Comparison of ENCODE assay signal across 9 cellular contexts in the genomic region with DNA sequence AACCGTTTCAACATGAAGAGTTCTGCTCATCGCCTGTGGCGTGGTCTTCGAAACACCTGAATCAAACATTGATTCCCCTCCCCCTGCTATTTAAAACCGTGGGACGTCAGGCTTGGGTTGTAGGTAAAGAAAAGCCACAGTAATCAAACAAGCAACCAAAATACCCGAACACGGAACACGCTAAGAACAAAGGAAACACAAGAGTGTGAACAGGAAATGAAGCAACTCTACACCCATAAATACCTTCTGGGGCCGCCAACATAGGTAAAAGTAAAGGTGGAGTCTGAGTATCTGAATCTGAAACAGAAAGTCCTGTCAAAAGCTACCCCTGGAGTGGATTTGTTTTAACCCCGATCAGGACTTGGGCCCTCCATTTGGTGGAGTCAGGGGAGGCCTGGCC. TPM values are rescaled to one million over a fixed set of nuclear protein-coding genes. Genes with fewer than 3 reads are reported as not detected.
DNase-seq lines count a peak whose midpoint lies in the region; ATAC-seq and TF ChIP-seq lines count a peak whose summit lies in the region.
"Not testable (repeated sequence)": the region's sequence is repeated elsewhere in the genome, so short reads cannot be mapped to it uniquely, and the experiment has no call there.
"Had no signal": no experiment of that assay in that cellular context is flagged by ENCODE, and none has a peak within 500 bp of the region (broad histone marks: within the 10 kb centered on the region; RNA-seq: fewer than 3 reads in every experiment).

No MANE protein-coding gene starts in this region.

- H3K23ac ChIP-seq in IMR-90 (ENCODE audit: low read depth, low read length), result not testable (repeated sequence)

- TF ChIP-seq CTCF in AG10803 (conservative IDR thresholded peaks at IDR 0.05; ENCODE audit: low read length); IMR-90 (conservative IDR thresholded peaks at IDR 0.05; ENCODE audit: low read depth, low read length); heart right ventricle (IDR thresholded peaks at IDR 0.05); neural crest cell (conservative IDR thresholded peaks at IDR 0.05): not testable (repeated sequence)

- H3K27me3 ChIP-seq in IMR-90 (ENCODE audit: control insufficient read depth, insufficient read depth, low read length); heart right ventricle: not testable (repeated sequence)

- CTCF ChIA-PET in IMR-90 (lab: Yijun Ruan, JAX), result not testable (repeated sequence)

- H3K4me1 ChIP-seq in IMR-90 (ENCODE audit: control insufficient read depth, insufficient read depth, low read length); heart right ventricle: not testable (repeated sequence)

- not testable (repeated sequence) for BruUV-seq in IMR-90 (replicated peaks; lab: Mats Ljungman, UMichigan)

- H3K4me3 Mint-ChIP-seq in activated T-cell treated with anti-CD3 and anti-CD28 coated beads, Interleukin-2, amount 50 U/mL, for 72 hours, result peak overlapping the region; percentile 83 to 92
- H3K4me3 Mint-ChIP-seq in neural crest cell, result peak overlapping the region; percentile 92

- WGBS in IMR-90 (ENCODE audit: extremely low coverage in 2 of 2, insufficient read length in 1 of 2), 2 experiments, result no CpG with 5 or more reads among the region's 11 CpGs
- WGBS in heart right ventricle, 2 donors, result 4 to 6% methylated on average over 10 of the region's 11 CpGs

- H2AK5ac ChIP-seq in IMR-90 (ENCODE audit: low read depth, low read length), result not testable (repeated sequence)

- H4K20me1 ChIP-seq in IMR-90 (ENCODE audit: insufficient read depth, low read length), result not testable (repeated sequence)

- H3K36me3 ChIP-seq in IMR-90 (ENCODE audit: control insufficient read depth, insufficient read depth, low read length); heart right ventricle: not testable (repeated sequence)

- not testable (repeated sequence) for H4K5ac ChIP-seq in IMR-90 (ENCODE audit: low read depth, low read length)

- not testable (repeated sequence) for H3K56ac ChIP-seq in IMR-90 (ENCODE audit: extremely low read depth, insufficient read depth, low read length)

- H3K27ac Mint-ChIP-seq in activated T-cell treated with anti-CD3 and anti-CD28 coated beads, Interleukin-2, amount 50 U/mL, for 72 hours, result peak overlapping the region; percentile 95
- H3K27ac Mint-ChIP-seq in neural crest cell (ENCODE audit: unreplicated experiment), result peak overlapping the region; percentile 96

- not testable (repeated sequence) for H3K18ac ChIP-seq in IMR-90 (ENCODE audit: low read depth, low read length)

- not testable (repeated sequence) for DNase-seq in AG10803 (ENCODE audit: low read depth); IMR-90; heart right ventricle; neural crest cell (ENCODE audit: low read depth, low spot score)
- DNase-seq in T-helper 22 cell (ENCODE audit: low read depth), result peak; percentile 57
- DNase-seq in activated T-cell treated with anti-CD3 and anti-CD28 coated beads, Interleukin-2, amount 50 U/mL, for 72 hours, result peak; percentile 60 to 61
- DNase-seq in central memory CD4-positive, alpha-beta T cell, result peak; percentile 80
- DNase-seq in stimulated activated CD8-positive, alpha-beta memory T cell treated with anti-CD3 and anti-CD28 coated beads, Interleukin-12 subunit alpha, Interleukin-12 subunit beta, amount 100 ng/mL, for 4 hours (ENCODE audit: low read depth), result peak; percentile 2

- not testable (repeated sequence) for H3K9ac ChIP-seq in IMR-90 (ENCODE audit: low read depth, low read length)

- not testable (repeated sequence) for H3K14ac ChIP-seq in IMR-90 (replicated peaks; ENCODE audit: low read depth, low read length)

- H2BK120ac ChIP-seq in IMR-90 (ENCODE audit: low read depth, low read length), result not testable (repeated sequence)

- H3K4me2 ChIP-seq in IMR-90 (ENCODE audit: low read depth, low read length), result peak overlapping the region; percentile 79

- not testable (repeated sequence) for H2AK9ac ChIP-seq in IMR-90 (replicated peaks; ENCODE audit: low read depth, low read length, poor library complexity)

- H3K9me3 ChIP-seq in IMR-90 (ENCODE audit: control insufficient read depth, insufficient read depth, low read length); heart right ventricle: not testable (repeated sequence)

- not testable (repeated sequence) for H3K36me3 Mint-ChIP-seq in activated T-cell treated with anti-CD3 and anti-CD28 coated beads, Interleukin-2, amount 50 U/mL, for 72 hours (ENCODE audit: insufficient read depth in 2 of 2); neural crest cell (ENCODE audit: low read depth)

- not testable (repeated sequence) for H4K8ac ChIP-seq in IMR-90 (ENCODE audit: low read depth in 2 of 2, low read length in 2 of 2)

- H2AFZ ChIP-seq in IMR-90 (replicated peaks; ENCODE audit: low read length, poor library complexity), result not testable (repeated sequence)

- dilution Hi-C loops in IMR-90 (cut with HindIII; ENCODE audit: low sequenced_read_pairs, unreplicated experiment), result not testable (repeated sequence)

- H2BK20ac ChIP-seq in IMR-90 (ENCODE audit: low read depth, low read length), result not testable (repeated sequence)

- in situ Hi-C loops in IMR-90 (cut with MboI; ENCODE audit: low sequenced_read_pairs), result not testable (repeated sequence)

- H3K79me1 ChIP-seq in IMR-90 (ENCODE audit: low read depth in 1 of 2, low read length in 2 of 2), result not testable (repeated sequence)

- H2BK15ac ChIP-seq in IMR-90 (ENCODE audit: low read depth, low read length), result not testable (repeated sequence)

- not testable (repeated sequence) for ATAC-seq in IMR-90 (ENCODE audit: low read depth); activated T-cell treated with anti-CD3 and anti-CD28 coated beads, Interleukin-2, amount 50 U/mL, for 72 hours (replicated peaks in 1 of 2); heart right ventricle

- H3K4me3 ChIP-seq in AG10803 (ENCODE audit: low read length) (peak overlapping the region; percentile 45), IMR-90 (ENCODE audit: insufficient read depth, low read depth, low read length) (peak overlapping the region; percentile 47), heart right ventricle (peak overlapping the region in 9 of 10 donors; percentile 45 to 69 (median 64))

- H3K27me3 Mint-ChIP-seq in activated T-cell treated with anti-CD3 and anti-CD28 coated beads, Interleukin-2, amount 50 U/mL, for 72 hours (ENCODE audit: low read depth); neural crest cell (ENCODE audit: low read depth): not testable (repeated sequence)

- H3K27ac ChIP-seq in IMR-90 (ENCODE audit: insufficient read depth, low read length), result not testable (repeated sequence)
- H3K27ac ChIP-seq in heart right ventricle, result peak overlapping the region in 2 of 10 donors; percentile 52 to 89

- H3K4me1 Mint-ChIP-seq in activated T-cell treated with anti-CD3 and anti-CD28 coated beads, Interleukin-2, amount 50 U/mL, for 72 hours (ENCODE audit: low read depth); neural crest cell: not testable (repeated sequence)

- not testable (repeated sequence) for TF ChIP-seq RAD21 in IMR-90 (IDR thresholded peaks at IDR 0.05; ENCODE audit: low read length)

- POLR2A ChIA-PET in IMR-90 (lab: Charles Lee; ENCODE audit: unreplicated experiment), result not testable (repeated sequence)

- H3K9me1 ChIP-seq in IMR-90 (ENCODE audit: insufficient read depth, low read length), result not testable (repeated sequence)

- not testable (repeated sequence) for TF ChIP-seq POLR2A in IMR-90 (IDR thresholded peaks at IDR 0.05; ENCODE audit: low read depth, low read length)

- H3K9me3 Mint-ChIP-seq in activated T-cell treated with anti-CD3 and anti-CD28 coated beads, Interleukin-2, amount 50 U/mL, for 72 hours; neural crest cell: not testable (repeated sequence)

- H2BK5ac ChIP-seq in IMR-90 (ENCODE audit: low read depth, low read length, poor library complexity, severe bottlenecking), result not testable (repeated sequence)

- intact Hi-C loops in IMR-90 (cut with micrococcal nuclease); heart right ventricle (cut with DNase I): not testable (repeated sequence)

- not testable (repeated sequence) for H4K91ac ChIP-seq in IMR-90 (ENCODE audit: insufficient read depth, low read depth, low read length)

- not testable (repeated sequence) for H3K4ac ChIP-seq in IMR-90 (ENCODE audit: low read depth, low read length)

RNA-seq across cellular contexts. Expression of gene PPIAL4G, which starts 24.7 kb away (rescaled TPM):
- not detected in 2 replicates for total RNA-seq in IMR-90 (2012; rRNA removed)
- not detected in 2 replicates for polyA plus RNA-seq in IMR-90 (2012; rRNA removed)
- not detected in 2 replicates for polyA plus RNA-seq in IMR-90 (2012; cell fraction: cytosol; rRNA removed)
- not detected in 2 replicates for polyA plus RNA-seq in IMR-90 (2012; cell fraction: nucleus; rRNA removed; ENCODE audit: low replicate concordance)
- total RNA-seq in activated T-cell treated with anti-CD3 and anti-CD28 coated beads, Interleukin-2, amount 50 U/mL, for 72 hours, result under 1 TPM; 0.14 to 0.42 TPM
- total RNA-seq in heart right ventricle, result not detected
- not detected for polyA plus RNA-seq in heart right ventricle
- total RNA-seq in neural crest cell, result 0.09 TPM in 1 of 2 replicates, not detected in the other
- total RNA-seq: glomerular endothelial cell had no signal
